ENCODE assay signal across 14 cellular contexts in the genomic region with DNA sequence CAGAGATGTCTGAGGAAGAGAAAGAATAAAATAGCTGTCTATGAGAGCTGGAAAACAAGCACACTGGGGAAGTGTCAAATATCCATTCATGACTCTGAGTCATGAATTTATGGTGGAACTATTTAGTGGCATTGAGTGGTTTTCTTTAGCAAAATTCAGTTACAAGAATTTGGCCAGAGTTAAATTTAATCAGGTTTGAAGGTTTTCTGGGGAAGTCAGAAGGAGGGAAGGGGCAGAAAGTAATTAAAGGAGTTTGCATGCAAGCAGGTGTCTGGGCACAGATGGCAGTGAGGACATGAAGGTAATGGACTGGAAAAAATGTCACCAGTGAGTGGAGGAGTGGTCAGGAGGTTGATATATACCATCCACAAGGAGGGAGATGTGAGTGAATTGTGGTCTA.
DNase-seq lines count a peak whose midpoint lies in the region; TF ChIP-seq lines count a peak whose summit lies in the region.
"Had no signal": no experiment of that assay in that cellular context is flagged by ENCODE, and none has a peak within 500 bp of the region (broad histone marks: within the 10 kb centered on the region; RNA-seq: fewer than 3 reads in every experiment).

No MANE protein-coding gene starts in this region.

- H3K4me3 Mint-ChIP-seq in type B pancreatic cell: no peak overlapping the region
- H3K4me3 Mint-ChIP-seq: immature natural killer cell had no signal

- no peak overlapping the region for H2AFZ ChIP-seq in hepatocyte

- peak overlapping the region; percentile 56 for H3K27ac ChIP-seq in hepatocyte

- H3K4me1 Mint-ChIP-seq in type B pancreatic cell (ENCODE audit: unreplicated experiment): peaks cover 10% of the 10 kb centered on the region

- no peaks in the 10 kb centered on the region for H3K36me3 Mint-ChIP-seq in type B pancreatic cell
- H3K36me3 Mint-ChIP-seq: immature natural killer cell had no signal

- H3K27ac Mint-ChIP-seq in type B pancreatic cell: no peak overlapping the region
- H3K27ac Mint-ChIP-seq: immature natural killer cell had no signal

- H3K79me2 ChIP-seq in hepatocyte: no peaks in the 10 kb centered on the region

- no peak overlapping the region for H3K4me3 ChIP-seq in hepatocyte
- H3K4me3 ChIP-seq: adrenal gland had no signal

- H3K27me3 ChIP-seq in hepatocyte: no peaks in the 10 kb centered on the region
- H3K27me3 ChIP-seq: adrenal gland had no signal

- no peaks in the 10 kb centered on the region for H3K9me2 ChIP-seq in hepatocyte (replicated peaks; ENCODE audit: insufficient read depth)

- H3K9me3 Mint-ChIP-seq in type B pancreatic cell: no peaks in the 10 kb centered on the region
- H3K9me3 Mint-ChIP-seq: immature natural killer cell had no signal

- no peak overlapping the region for H3K4me2 ChIP-seq in hepatocyte

- DNase-seq in A172 (ENCODE audit: low spot score): peak; percentile 40
- peak; percentile 23 for DNase-seq in EL
- peak; percentile 79 for DNase-seq in NCI-H2171 treated with DMSO at 0.1 percent for 48 hours (lab: John Stamatoyannopoulos, UW)
- no peak for DNase-seq in hepatocyte (ENCODE audit: low spot score)
- no peak for DNase-seq in activated T-cell treated with anti-CD3 and anti-CD28 coated beads, Interleukin-2, amount 50 U/mL, for 48 hours
- DNase-seq in type B pancreatic cell (ENCODE audit: extremely low spot score, unreplicated experiment): no peak
- no peak for DNase-seq in activated CD4-positive, alpha-beta T cell treated with anti-CD3 and anti-CD28 coated beads for 48 hours
- no peak for DNase-seq in amniotic stem cell (lab: John Stamatoyannopoulos, UW)
- DNase-seq: activated CD8-positive, alpha-beta memory T cell treated with anti-CD3 and anti-CD28 coated beads, Interleukin-2, amount 50 U/mL, for 48 hours; cortex of kidney; NCI-H1092; SHP77 had no signal

- TF ChIP-seq CTCF in hepatocyte (IDR thresholded peaks at IDR 0.05; ENCODE audit: poor library complexity) (no peak), type B pancreatic cell (conservative IDR thresholded peaks at IDR 0.05) (no peak)

- H3K36me3 ChIP-seq in hepatocyte (replicated peaks; ENCODE audit: insufficient read depth, low read depth): no peaks in the 10 kb centered on the region
- H3K36me3 ChIP-seq: adrenal gland had no signal

- peaks cover 16% of the 10 kb centered on the region for H3K4me1 ChIP-seq in hepatocyte (ENCODE audit: insufficient read depth)

- no peaks in the 10 kb centered on the region for H4K20me1 ChIP-seq in hepatocyte (ENCODE audit: insufficient read depth, poor library complexity, severe bottlenecking)

- H3K9me3 ChIP-seq in hepatocyte (ENCODE audit: low read depth): no peaks in the 10 kb centered on the region
- H3K9me3 ChIP-seq: adrenal gland had no signal

- no peaks in the 10 kb centered on the region for H3K27me3 Mint-ChIP-seq in type B pancreatic cell

Comparison
In these comparisons a context has a peak if more than half of its experiments do, and no peak if none do; other contexts are left out.
1. DNase-seq: peak in A172 (single experiment), EL (single experiment) and NCI-H2171 treated with DMSO at 0.1 percent for 48 hours (single experiment); none in hepatocyte (single experiment), activated T-cell treated with anti-CD3 and anti-CD28 coated beads, Interleukin-2, amount 50 U/mL, for 48 hours (0 of 2), type B pancreatic cell (single experiment), activated CD4-positive, alpha-beta T cell treated with anti-CD3 and anti-CD28 coated beads for 48 hours (single experiment) and amniotic stem cell (single experiment).